In genomic region chr16:28732455-28733124, GRCh38 we compare ENCODE assay signal across 1 cellular context. TPM values are rescaled to one million over a fixed set of nuclear protein-coding genes. Genes with fewer than 3 reads are reported as not detected.
"Had no signal": no experiment of that assay in that cellular context is flagged by ENCODE, and none has a peak within 500 bp of the region (broad histone marks: within the 10 kb centered on the region; RNA-seq: fewer than 3 reads in every experiment).

No MANE protein-coding gene starts in this region.

RNA-seq across cellular contexts. Expression of gene NPIPB9, which starts 19.0 kb away (rescaled TPM):
- total RNA-seq: M059J had no signal
